In the genomic region with DNA sequence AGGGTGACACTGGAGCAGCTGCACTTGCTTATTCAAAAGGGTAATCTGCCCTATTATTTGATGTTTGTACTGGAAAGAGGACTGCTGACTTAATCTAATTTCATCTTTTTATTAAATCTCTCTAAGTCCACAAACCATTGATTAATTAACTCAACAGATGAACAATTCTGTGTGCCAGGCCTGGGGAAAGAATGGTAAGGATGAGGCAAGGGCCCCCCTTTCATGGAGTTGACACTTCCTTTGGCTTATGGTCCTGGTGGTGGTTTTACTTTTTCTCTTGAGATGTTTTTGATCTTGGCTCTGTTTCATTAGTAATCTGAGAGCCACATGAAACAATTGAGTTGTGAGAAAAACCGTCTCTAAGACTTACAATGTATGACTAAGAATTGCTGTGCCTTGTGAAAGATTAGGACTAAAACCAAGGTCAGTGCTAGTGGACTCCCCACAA, we compare ENCODE assay signal across 16 cellular contexts. TPM values are rescaled to one million over a fixed set of nuclear protein-coding genes. Genes with fewer than 3 reads are reported as not detected.
DNase-seq lines count a peak whose midpoint lies in the region; ATAC-seq and TF ChIP-seq lines count a peak whose summit lies in the region.
"Had no signal": no experiment of that assay in that cellular context is flagged by ENCODE, and none has a peak within 500 bp of the region (broad histone marks: within the 10 kb centered on the region; RNA-seq: fewer than 3 reads in every experiment).

No MANE protein-coding gene starts in this region.

- H3K36me3 ChIP-seq in DND-41 (ENCODE audit: insufficient read depth, low read length) (peaks cover 13% of the 10 kb centered on the region; the same call in 1 of the 2 replicates), breast epithelium (no peaks in the 10 kb centered on the region)
- H3K36me3 ChIP-seq: thyroid gland had no signal

- DNase-seq in DND-41 (peak; percentile 57), NCI-H69 (lab: John Stamatoyannopoulos, UW) (peak; percentile 47), breast epithelium (ENCODE audit: low spot score in 2 of 2) (no peak), myocyte (ENCODE audit: low read depth) (peak; percentile 63), amygdala (lab: John Stamatoyannopoulos, UW) (no peak), NCI-H748 (lab: John Stamatoyannopoulos, UW; ENCODE audit: unreplicated experiment) (no peak)
- no peak for DNase-seq in activated CD4-positive, alpha-beta T cell treated with anti-CD3 and anti-CD28 coated beads for 4 hours
- DNase-seq: anterior cingulate cortex; DMS79 treated with DMSO at 0.1 percent for 48 hours; effector CD4-positive, alpha-beta T cell; glutamatergic neuron; NCI-H1105; NCI-H345; thyroid gland had no signal

- intact Hi-C loops in breast epithelium (cut with DNase I; ENCODE audit: low total_unique reads), result no loop called here

- H4K20me1 ChIP-seq in DND-41 (ENCODE audit: insufficient read depth, low read length), result peaks cover 50% of the 10 kb centered on the region

- H3K4me1 ChIP-seq in DND-41 (ENCODE audit: insufficient read depth, low read length) (peaks cover 32% of the 10 kb centered on the region), breast epithelium (no peaks in the 10 kb centered on the region)
- H3K4me1 ChIP-seq: thyroid gland had no signal

- peaks cover 100% of the 10 kb centered on the region for H3K79me2 ChIP-seq in DND-41 (ENCODE audit: insufficient read depth, low read length)

- no peak overlapping the region for H3K9ac ChIP-seq in DND-41 (ENCODE audit: low read depth, low read length)

- no peak for TF ChIP-seq CTCF in DND-41 (IDR thresholded peaks at IDR 0.05; ENCODE audit: borderline replicate concordance, extremely low read depth, low read length, poor library complexity, severe bottlenecking)
- no peak for TF ChIP-seq CTCF in breast epithelium (IDR thresholded peaks at IDR 0.05)

- no peak overlapping the region for H2AFZ ChIP-seq in DND-41 (ENCODE audit: low read depth, low read length)

- 0 out of 2 replicates have a peak overlapping the region, but pooled peaks have one; percentile 3 for H3K4me2 ChIP-seq in DND-41 (ENCODE audit: insufficient read depth, low read length)

- peak; percentile 93 for ATAC-seq in DND-41 (ENCODE audit: insufficient read depth, low read depth)
- ATAC-seq in HG03025 (IDR thresholded peaks at IDR 0.05; ENCODE audit: low FRiP score, unreplicated experiment), result no peak

- TF ChIP-seq POLR2A in breast epithelium (IDR thresholded peaks at IDR 0.05), result no peak

- H3K4me3 ChIP-seq in DND-41 (ENCODE audit: low read depth in 1 of 2, low read length in 2 of 2) (no peak overlapping the region), breast epithelium (no peak overlapping the region)
- H3K4me3 ChIP-seq: thyroid gland had no signal

- H3K27me3 ChIP-seq in DND-41 (ENCODE audit: insufficient read depth, low read length, poor library complexity), result no peaks in the 10 kb centered on the region
- no peaks in the 10 kb centered on the region for H3K27me3 ChIP-seq in breast epithelium
- H3K27me3 ChIP-seq: thyroid gland had no signal

- no peaks in the 10 kb centered on the region for H3K9me3 ChIP-seq in DND-41 (ENCODE audit: insufficient read depth, low read length, severe bottlenecking)
- H3K9me3 ChIP-seq in breast epithelium, result no peaks in the 10 kb centered on the region
- H3K9me3 ChIP-seq: thyroid gland had no signal

- H3K27ac ChIP-seq in DND-41 (ENCODE audit: low read length), result peak overlapping the region; percentile 67
- H3K27ac ChIP-seq in breast epithelium, result peak overlapping the region; percentile 55 to 70
- H3K27ac ChIP-seq: C4-2B, thyroid gland had no signal

RNA-seq across cellular contexts. Expression of gene EVL, which starts 52.7 kb away (rescaled TPM):
- total RNA-seq in breast epithelium (100 to 1,000 TPM in 2 of 3 donors, 10 to 100 TPM in 1; 50.7 to 116 (median 107) TPM), myocyte (40.8 and 54.4 TPM in 2 replicates)
- polyA plus RNA-seq in myocyte (2012), result 55.1 TPM

Comparison
In these comparisons a context has a peak if more than half of its experiments do, and no peak if none do; other contexts are left out.
1. DNase-seq: peak in DND-41 (single experiment), NCI-H69 (single experiment) and myocyte (single experiment); none in breast epithelium (0 of 2), amygdala (0 of 56), activated CD4-positive, alpha-beta T cell treated with anti-CD3 and anti-CD28 coated beads for 4 hours (0 of 2) and NCI-H748 (single experiment).